Comparison of ENCODE assay signal across 8 cellular contexts in the genomic region with DNA sequence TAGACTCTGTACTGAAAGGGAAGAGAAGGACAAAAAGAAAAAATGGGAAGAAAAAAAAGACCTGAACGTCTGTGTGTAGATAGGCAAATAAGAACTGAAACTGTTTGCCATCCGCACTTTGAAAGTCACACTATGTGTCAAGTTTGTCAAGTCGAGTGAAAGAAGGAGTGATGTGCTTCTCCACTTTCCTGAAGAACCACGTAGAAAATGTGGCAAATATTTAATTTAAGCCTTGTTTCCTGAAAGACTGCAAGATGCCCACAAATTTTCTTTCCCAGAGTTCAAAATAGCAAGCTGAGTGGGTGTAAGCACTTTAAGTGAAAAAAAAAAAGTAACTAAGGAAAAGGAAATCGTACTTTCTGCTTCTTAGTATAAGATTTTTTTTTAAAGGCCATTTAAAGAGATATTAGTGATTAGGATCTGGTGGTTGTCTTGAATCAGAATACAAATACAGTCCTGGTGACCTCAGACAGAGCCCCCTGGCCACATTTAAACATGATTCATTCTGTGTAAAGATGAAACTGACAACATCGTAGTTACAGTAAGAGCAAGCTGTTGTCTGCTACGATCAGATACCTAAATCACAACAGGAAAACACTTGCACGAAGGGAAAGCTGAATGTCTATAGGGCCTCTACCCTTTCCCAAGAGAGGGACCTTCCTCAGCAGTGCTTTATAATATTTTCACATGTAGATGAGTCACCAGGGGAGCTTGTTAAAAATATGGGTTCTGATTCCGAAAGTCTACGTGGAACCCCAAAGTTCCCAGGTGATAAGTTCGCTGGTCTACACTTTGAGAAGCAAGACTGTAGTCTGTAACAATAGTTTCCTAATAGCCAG.
DNase-seq lines count a peak whose midpoint lies in the region; ATAC-seq and TF ChIP-seq lines count a peak whose summit lies in the region.

No MANE protein-coding gene starts in this region.

- peak overlapping the region; percentile 87 for H3K27ac ChIP-seq in 22Rv1
- H3K27ac ChIP-seq in upper lobe of left lung: peak overlapping the region in 3 of 4 donors; percentile 14 to 40 (median 24)

- TF ChIP-seq CTCF in 22Rv1 (IDR thresholded peaks at IDR 0.05) (no peak), fibroblast of pulmonary artery (IDR thresholded peaks at IDR 0.05; ENCODE audit: low read length, missing control alignments) (no peak), upper lobe of left lung (IDR thresholded peaks at IDR 0.05) (no peak)

- peak; percentile 62 for ATAC-seq in GM18861 (IDR thresholded peaks at IDR 0.05; ENCODE audit: unreplicated experiment)
- ATAC-seq in HG03060 (IDR thresholded peaks at IDR 0.05; ENCODE audit: low read depth, unreplicated experiment): peak; percentile 57
- no peak for ATAC-seq in upper lobe of left lung (ENCODE audit: low FRiP score in 2 of 2)

- peaks cover 41 to 51% (median 47%) of the 10 kb centered on the region in 4 donors for H3K4me1 ChIP-seq in upper lobe of left lung

- H3K36me3 ChIP-seq in upper lobe of left lung: no peaks in the 10 kb centered on the region

- H3K4me3 ChIP-seq in fibroblast of pulmonary artery (replicated peaks; ENCODE audit: low read depth, low read length) (peak overlapping the region; percentile 1), upper lobe of left lung (peak overlapping the region in 1 of 4 donors; percentile 11)

- WGBS in upper lobe of left lung, 2 donors: 37 to 42% methylated on average over 11 of the region's 11 CpGs

- TF ChIP-seq EP300 in upper lobe of left lung (IDR thresholded peaks at IDR 0.05): peak in 1 of 4 donors; percentile 60

- DNase-seq in T-helper 22 cell (ENCODE audit: low read depth) (peak; percentile 64), fibroblast of pulmonary artery (ENCODE audit: low read depth) (peak; percentile 60), upper lobe of left lung (no peak), NCI-H2196 (lab: John Stamatoyannopoulos, UW; ENCODE audit: unreplicated experiment) (no peak), NCI-H345 (lab: John Stamatoyannopoulos, UW) (no peak)

- no peaks in the 10 kb centered on the region for H3K27me3 ChIP-seq in upper lobe of left lung

- H3K9me3 ChIP-seq in upper lobe of left lung: no peaks in the 10 kb centered on the region

- no peak for TF ChIP-seq POLR2A in upper lobe of left lung (IDR thresholded peaks at IDR 0.05)

Comparison
In these comparisons a context has a peak if more than half of its experiments do, and no peak if none do; other contexts are left out.
1. ATAC-seq: peak in GM18861 (single experiment) and HG03060 (single experiment); none in upper lobe of left lung (0 of 2).
2. DNase-seq: peak in T-helper 22 cell (single experiment) and fibroblast of pulmonary artery (single experiment); none in upper lobe of left lung (0 of 2), NCI-H2196 (single experiment) and NCI-H345 (single experiment).